Comparison of ENCODE assay signal across 7 cellular contexts in the genomic region with DNA sequence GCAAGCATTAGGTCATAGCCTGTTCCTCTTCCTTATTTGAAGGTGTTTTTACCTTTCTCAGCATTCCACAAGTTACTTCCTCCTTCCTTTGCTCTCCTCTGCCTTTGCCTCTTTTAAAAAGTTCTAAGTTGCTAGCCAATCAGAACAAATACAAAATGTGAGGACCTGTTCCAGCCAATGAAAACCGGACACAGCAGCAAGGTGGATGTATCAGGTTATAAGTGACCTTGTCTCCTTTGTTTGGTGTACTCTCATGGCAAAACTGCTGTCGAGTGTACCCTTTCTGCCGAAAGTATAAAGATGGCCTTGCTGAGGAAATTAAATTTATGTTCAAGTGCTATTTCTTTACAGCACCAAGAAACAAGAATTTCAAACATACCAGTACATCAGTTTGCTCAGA. TPM values are rescaled to one million over a fixed set of nuclear protein-coding genes. Genes with fewer than 3 reads are reported as not detected.
A peak's percentile ranks its signal among the peaks of the same experiment; 100 is the strongest.
DNase-seq lines count a peak whose midpoint lies in the region; ATAC-seq, FAIRE-seq and TF ChIP-seq lines count a peak whose summit lies in the region.
"Not testable (repeated sequence)": the region's sequence is repeated elsewhere in the genome, so short reads cannot be mapped to it uniquely, and the experiment has no call there.

No MANE protein-coding gene starts in this region.

- not testable (repeated sequence) for H3K9me1 ChIP-seq in K562 (ENCODE audit: control insufficient read depth, insufficient read depth, low read length)

- intact Hi-C loops in K562 (cut with micrococcal nuclease) = not testable (repeated sequence)

- H3K27me3 ChIP-seq in K562 (ENCODE audit: control insufficient read depth in 2 of 2, insufficient read depth in 2 of 2, low read length in 2 of 2); foreskin keratinocyte: not testable (repeated sequence)

- not testable (repeated sequence) for H3K4me3 Mint-ChIP-seq in endothelial cell (ENCODE audit: unreplicated experiment)
- peak overlapping the region; percentile 75 for H3K4me3 Mint-ChIP-seq in neural crest cell

- FAIRE-seq in K562 (lab: Jason Lieb, UNC) = not testable (repeated sequence)

- CTCF ChIA-PET in K562 (lab: Yijun Ruan, JAX; ENCODE audit: low intra/inter-chr PET ratio) = not testable (repeated sequence)

- TF ChIP-seq CTCF in C4-2B (conservative IDR thresholded peaks at IDR 0.05); LNCaP clone FGC (IDR thresholded peaks at IDR 0.05; ENCODE audit: control insufficient read depth, extremely low read depth, insufficient read depth); K562 (IDR thresholded peaks at IDR 0.05 in 2 of 3, conservative IDR thresholded peaks at IDR 0.05 in 1 of 3; ENCODE audit: insufficient read depth in 2 of 3, low read depth in 1 of 3, low read length in 3 of 3); endothelial cell (IDR thresholded peaks at IDR 0.05; ENCODE audit: unreplicated experiment); foreskin keratinocyte (conservative IDR thresholded peaks at IDR 0.05); neural crest cell (conservative IDR thresholded peaks at IDR 0.05): not testable (repeated sequence)

- BruUV-seq in K562 (replicated peaks; lab: Mats Ljungman, UMichigan) = not testable (repeated sequence)

- ATAC-seq in K562, foreskin keratinocyte: not testable (repeated sequence)

- POLR2A ChIA-PET in K562 (lab: Yijun Ruan, JAX) = not testable (repeated sequence)

- not testable (repeated sequence) for H4K20me1 ChIP-seq in K562 (replicated peaks; ENCODE audit: control insufficient read depth, insufficient read depth, low read length)

- TF ChIP-seq EP300 in K562 (IDR thresholded peaks at IDR 0.05; ENCODE audit: low read length) = not testable (repeated sequence)

- H3K4me3 ChIP-seq in LNCaP clone FGC (ENCODE audit: low read depth, low read length); K562: not testable (repeated sequence)

- peaks cover 31% of the 10 kb centered on the region for H3K79me2 ChIP-seq in K562 (ENCODE audit: control insufficient read depth, insufficient read depth, low read length)

- H3K4me1 ChIP-seq in K562 (replicated peaks in 1 of 2; ENCODE audit: control insufficient read depth in 2 of 2, insufficient read depth in 2 of 2, low read length in 2 of 2) = peaks cover 9 to 12% of the 10 kb centered on the region in 2 experiments; a peak in 4 of 5 replicates
- peaks cover 15% of the 10 kb centered on the region for H3K4me1 ChIP-seq in foreskin keratinocyte

- H3K9me3 ChIP-seq in K562 (replicated peaks; ENCODE audit: control insufficient read depth, insufficient read depth, low read depth, low read length) = not testable (repeated sequence)

- WGBS in K562 (ENCODE audit: insufficient coverage, low coverage, missing lambda C conversion rate) = 46% methylated on average over 3 of the region's 3 CpGs

- not testable (repeated sequence) for TF ChIP-seq POLR2A in K562 (conservative IDR thresholded peaks at IDR 0.05)

- H3K4me1 Mint-ChIP-seq in endothelial cell (ENCODE audit: unreplicated experiment) (peaks cover 22% of the 10 kb centered on the region), neural crest cell (peaks cover 16% of the 10 kb centered on the region)

- not testable (repeated sequence) for H3K36me3 ChIP-seq in K562 (ENCODE audit: control insufficient read depth, insufficient read depth, low read length)

- not testable (repeated sequence) for H3K36me3 Mint-ChIP-seq in endothelial cell (ENCODE audit: low read depth, unreplicated experiment); neural crest cell (ENCODE audit: low read depth)

- peak overlapping the region; percentile 67; the same call in 1 of the 2 replicates for H3K27ac ChIP-seq in C4-2B
- H3K27ac ChIP-seq in K562 (ENCODE audit: extremely low read depth, low read depth, low read length) = not testable (repeated sequence)
- H3K27ac ChIP-seq in foreskin keratinocyte = peak overlapping the region; percentile 30

- not testable (repeated sequence) for H3K27me3 Mint-ChIP-seq in endothelial cell (ENCODE audit: unreplicated experiment)
- peaks cover 10% of the 10 kb centered on the region for H3K27me3 Mint-ChIP-seq in neural crest cell (ENCODE audit: low read depth)

- in situ Hi-C loops in K562 (cut with MboI) = not testable (repeated sequence)

- TF ChIP-seq RAD21 in K562 (CRISPR knock-in tag; conservative IDR thresholded peaks at IDR 0.05 in 1 of 2, IDR thresholded peaks at IDR 0.05 in 1 of 2) = not testable (repeated sequence)

- peak overlapping the region; percentile 48; the same call in 1 of the 2 replicates for H2AFZ ChIP-seq in K562 (ENCODE audit: low read depth, low read length)

- not testable (repeated sequence) for H3K4me2 ChIP-seq in K562 (ENCODE audit: insufficient read depth, low read length)

- H3K9me3 Mint-ChIP-seq in endothelial cell (ENCODE audit: unreplicated experiment); neural crest cell: not testable (repeated sequence)

- H3K9ac ChIP-seq in K562 (ENCODE audit: insufficient read depth in 1 of 2, low read depth in 2 of 2, low read length in 2 of 2) = not testable (repeated sequence)

- peak overlapping the region; percentile 52 for H3K27ac Mint-ChIP-seq in endothelial cell (ENCODE audit: unreplicated experiment)
- H3K27ac Mint-ChIP-seq in neural crest cell (ENCODE audit: unreplicated experiment) = not testable (repeated sequence)

- DNase-seq in LNCaP clone FGC (ENCODE audit: low read depth) (peak; percentile 75), foreskin keratinocyte (peak; percentile 42 to 62), kidney tubule cell (ENCODE audit: low spot score) (peak; percentile 22)
- not testable (repeated sequence) for DNase-seq in K562 (ENCODE audit: extremely low read depth in 1 of 4, low spot score in 3 of 4); endothelial cell (ENCODE audit: low spot score); neural crest cell (ENCODE audit: low read depth, low spot score)

RNA-seq across cellular contexts. Expression of gene GOT2, which starts 2.2 kb away (rescaled TPM):
- total RNA-seq in K562 (2011; cell fraction: chromatin; rRNA removed; ENCODE audit: low replicate concordance) = 67.0 and 76.2 TPM in 2 replicates
- total RNA-seq in K562 (2011; cell fraction: nucleolus; rRNA removed) = 44.5 and 48.2 TPM in 2 replicates
- total RNA-seq in K562 (2011; cell fraction: nucleoplasm; rRNA removed) = 51.8 and 70.7 TPM in 2 replicates
- 76.5 and 92.9 TPM in 2 replicates for total RNA-seq in K562 (2014; rRNA removed)
- 80.2 and 85.4 TPM in 2 replicates for total RNA-seq in K562 (2014; rRNA removed; fragmentation: Illumina TruSeq; extraction: Trizol)
- total RNA-seq in K562 (2015; rRNA removed; fragmentation: Illumina TruSeq; extraction: Trizol) = 60.4 and 64.7 TPM in 2 replicates
- 149 and 157 TPM in 2 replicates for total RNA-seq in K562 (2021)
- polyA plus RNA-seq in K562 (2011; rRNA removed) = 43.1 and 58.9 TPM in 2 replicates
- 30.9 and 48.3 TPM in 2 replicates for polyA plus RNA-seq in K562 (2011; cell fraction: cytosol; rRNA removed)
- polyA plus RNA-seq in K562 (2011; cell fraction: nucleus; rRNA removed) = 51.3 and 63.0 TPM in 2 replicates
- polyA plus RNA-seq in K562 (2012) = 106 and 113 TPM in 2 replicates
- polyA plus RNA-seq in K562 (2014; fragmentation: Illumina TruSeq; extraction: Trizol) = 170 and 190 TPM in 2 replicates
- polyA plus RNA-seq in K562 (2014; fragmentation: Nextera tagmentation; extraction: Ambion mirVana) = 10 to 100 TPM; 81.8 to 83.8 TPM
- 63.8 and 70.1 TPM in 2 replicates for polyA plus RNA-seq in K562 (2014; rRNA removed)
- polyA minus RNA-seq in K562 (2011; rRNA and poly(A)+ RNA removed) = 59.5 and 76.3 TPM in 2 replicates
- polyA minus RNA-seq in K562 (2011; cell fraction: cytosol; rRNA and poly(A)+ RNA removed) = 90.9 and 96.3 TPM in 2 replicates
- 14.5 and 25.9 TPM in 2 replicates for polyA minus RNA-seq in K562 (2011; cell fraction: nucleus; rRNA and poly(A)+ RNA removed)
- total RNA-seq in endothelial cell (ENCODE audit: unreplicated experiment) = 105 TPM
- 171 and 191 TPM in 2 replicates for total RNA-seq in foreskin keratinocyte
- 138 and 167 TPM in 2 replicates for polyA plus RNA-seq in foreskin keratinocyte
- 128 and 133 TPM in 2 replicates for total RNA-seq in neural crest cell

RNA-seq across cellular contexts. Expression of gene SLC38A7, which starts 51.8 kb away (rescaled TPM):
- 23.4 and 60.6 TPM in 2 replicates for total RNA-seq in K562 (2011; cell fraction: chromatin; rRNA removed; ENCODE audit: low replicate concordance)
- 35.5 and 38.3 TPM in 2 replicates for total RNA-seq in K562 (2011; cell fraction: nucleolus; rRNA removed)
- total RNA-seq in K562 (2011; cell fraction: nucleoplasm; rRNA removed) = 33.8 and 36.0 TPM in 2 replicates
- total RNA-seq in K562 (2014; rRNA removed) (5.8 and 6.5 TPM in 2 replicates), K562 (2014; rRNA removed; fragmentation: Illumina TruSeq; extraction: Trizol) (4.7 and 5.9 TPM in 2 replicates), K562 (2015; rRNA removed; fragmentation: Illumina TruSeq; extraction: Trizol) (7.2 and 7.5 TPM in 2 replicates), K562 (2021) (9.8 and 12.2 TPM in 2 replicates), endothelial cell (ENCODE audit: unreplicated experiment) (56.7 TPM), foreskin keratinocyte (12.9 and 17.9 TPM in 2 replicates), neural crest cell (31.7 and 31.8 TPM in 2 replicates)
- polyA plus RNA-seq in K562 (2011; rRNA removed) (5.5 and 5.7 TPM in 2 replicates), K562 (2014; fragmentation: Illumina TruSeq; extraction: Trizol) (7.8 and 8.1 TPM in 2 replicates), K562 (2014; fragmentation: Nextera tagmentation; extraction: Ambion mirVana) (1 to 10 TPM; 2.7 to 2.8 TPM), K562 (2014; rRNA removed) (7.2 and 10.4 TPM in 2 replicates), foreskin keratinocyte (7.1 and 8.8 TPM in 2 replicates)
- 5.0 and 9.4 TPM in 2 replicates for polyA plus RNA-seq in K562 (2011; cell fraction: cytosol; rRNA removed)
- polyA plus RNA-seq in K562 (2011; cell fraction: nucleus; rRNA removed) = 5.5 and 14.4 TPM in 2 replicates
- polyA plus RNA-seq in K562 (2012) = 8.2 and 9.9 TPM in 2 replicates
- 8.9 and 13.4 TPM in 2 replicates for polyA minus RNA-seq in K562 (2011; rRNA and poly(A)+ RNA removed)
- polyA minus RNA-seq in K562 (2011; cell fraction: cytosol; rRNA and poly(A)+ RNA removed) = 3.5 and 6.9 TPM in 2 replicates
- polyA minus RNA-seq in K562 (2011; cell fraction: nucleus; rRNA and poly(A)+ RNA removed) = 14.9 and 20.9 TPM in 2 replicates
